ENCODE assay signal across 30 cellular contexts in genomic region chr12:32030151-32030550, GRCh38.
"Had no signal": no experiment of that assay in that cellular context is flagged by ENCODE, and none has a peak within 500 bp of the region (broad histone marks: within the 10 kb centered on the region; RNA-seq: fewer than 3 reads in every experiment).

No MANE protein-coding gene starts in this region.

- ATAC-seq: activated CD4-positive, CD25-positive, alpha-beta regulatory T cell treated with anti-CD3 and anti-CD28 coated beads, Interleukin-2, amount 50 U/mL, for 24 hours; activated CD8-positive, alpha-beta T cell treated with anti-CD3 and anti-CD28 coated beads for 36 hours; activated T-cell treated with anti-CD3 and anti-CD28 coated beads, Interleukin-2, amount 50 U/mL, for 4 hours; activated T-helper 17 cell treated with anti-CD3 and anti-CD28 coated beads, Interleukin-2, amount 50 U/mL, for 72 hours; foreskin keratinocyte; gastrocnemius medialis; T-helper 17 cell had no signal

- H3K4me3 ChIP-seq: coronary artery, dorsolateral prefrontal cortex, esophagus muscularis mucosa, gastrocnemius medialis had no signal

- DNase-seq: activated B cell treated with CpG ODN at 0.5 μM for 24 hours; activated CD4-positive, alpha-beta T cell treated with anti-CD3 and anti-CD28 coated beads for 48 hours; activated CD4-positive, alpha-beta T cell treated with anti-CD3 and anti-CD28 coated beads, Interleukin-2, amount 50 U/mL, for 1 hour; activated CD4-positive, alpha-beta T cell treated with anti-CD3 and anti-CD28 coated beads, Interleukin-2, amount 50 U/mL, for 48 hours; activated CD8-positive, alpha-beta memory T cell treated with anti-CD3 and anti-CD28 coated beads for 24 hours; activated CD8-positive, alpha-beta T cell treated with anti-CD3 and anti-CD28 coated beads for 36 hours; activated effector memory CD4-positive, alpha-beta T cell treated with Interleukin-2 at 50 U/mL for 16 hours; activated gamma-delta T cell treated with Interleukin-2 at 50 U/mL for 16 hours; activated naive CD4-positive, alpha-beta T cell treated with anti-CD3 and anti-CD28 coated beads, Interleukin-2, amount 50 U/mL, for 16 hours; activated naive CD4-positive, alpha-beta T cell treated with Interleukin-2 at 50 U/mL for 16 hours; activated T-cell treated with anti-CD3 and anti-CD28 coated beads, Interleukin-2, amount 50 U/mL, for 4 hours; amniotic stem cell; anterior cingulate cortex; brain microvascular endothelial cell; dorsolateral prefrontal cortex; effector memory CD4-positive, alpha-beta T cell; endodermal cell; foreskin keratinocyte; gastrocnemius medialis; glutamatergic neuron; T-helper 1 cell; T-helper 17 cell; T1000; WERI-Rb-1 had no signal

- H3K27ac ChIP-seq: brain microvascular endothelial cell, coronary artery, dorsolateral prefrontal cortex, esophagus muscularis mucosa, foreskin keratinocyte, gastrocnemius medialis, WERI-Rb-1 had no signal

- H3K27me3 ChIP-seq: brain microvascular endothelial cell, dorsolateral prefrontal cortex, esophagus muscularis mucosa, gastrocnemius medialis had no signal

- H3K36me3 ChIP-seq: brain microvascular endothelial cell, esophagus muscularis mucosa, gastrocnemius medialis, WERI-Rb-1 had no signal

- FAIRE-seq: astrocyte, bronchial epithelial cell had no signal

- H3K4me1 ChIP-seq: esophagus muscularis mucosa, foreskin keratinocyte had no signal

- H3K9me3 ChIP-seq: esophagus muscularis mucosa, gastrocnemius medialis had no signal
